ENCODE assay signal across 20 cellular contexts in the genomic region with DNA sequence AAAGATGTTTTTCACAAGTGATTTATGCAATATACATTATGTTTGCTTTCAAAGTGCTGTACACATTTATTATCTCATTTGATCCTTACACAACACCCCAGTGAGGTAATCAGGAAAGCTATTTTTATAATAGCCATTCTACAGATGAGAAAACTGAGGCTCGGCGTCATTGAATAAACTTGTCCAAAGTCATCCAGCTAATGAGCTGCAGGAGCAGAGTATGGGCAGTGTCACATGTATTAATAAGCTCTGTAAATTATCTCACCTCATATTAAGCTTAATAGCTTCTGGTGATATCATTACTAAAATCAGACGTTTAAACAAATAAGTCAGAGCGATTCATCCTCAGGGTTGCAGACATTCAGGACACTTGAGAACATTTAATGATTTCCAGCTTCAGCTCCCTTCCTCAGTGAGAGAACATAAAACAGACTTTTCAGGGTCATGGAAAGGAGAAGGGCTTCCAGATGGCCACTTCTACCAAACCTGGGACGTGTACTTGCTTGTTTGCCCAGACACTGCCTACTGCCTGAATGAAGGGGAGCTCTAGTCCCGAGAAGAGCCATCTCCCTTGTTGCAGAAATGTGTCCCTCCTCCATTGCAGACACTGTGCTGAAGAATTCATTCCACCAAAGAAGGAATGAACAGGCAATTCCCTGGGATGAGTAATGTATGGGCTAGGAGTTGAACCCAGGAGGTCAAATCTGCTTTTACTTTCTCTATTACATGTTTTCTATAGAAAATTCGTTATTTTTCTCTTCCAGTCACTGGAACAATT. TPM values are rescaled to one million over a fixed set of nuclear protein-coding genes. Genes with fewer than 3 reads are reported as not detected.
DNase-seq lines count a peak whose midpoint lies in the region; ATAC-seq and TF ChIP-seq lines count a peak whose summit lies in the region.
"Had no signal": no experiment of that assay in that cellular context is flagged by ENCODE, and none has a peak within 500 bp of the region (broad histone marks: within the 10 kb centered on the region; RNA-seq: fewer than 3 reads in every experiment).

No MANE protein-coding gene starts in this region.

- peaks cover 11% of the 10 kb centered on the region; the same call in 1 of the 2 replicates for H3K9me2 ChIP-seq in GM23338 (ENCODE audit: insufficient read depth)

- H3F3A ChIP-seq in GM23338 (replicated peaks; ENCODE audit: low read depth): no peaks in the 10 kb centered on the region

- H3K4me1 ChIP-seq in GM23338 (ENCODE audit: insufficient read depth) (no peaks in the 10 kb centered on the region), testis (no peaks in the 10 kb centered on the region)
- H3K4me1 ChIP-seq: Caco-2, gastrocnemius medialis had no signal

- H2AFZ ChIP-seq in GM23338: 0 out of 2 replicates have a peak overlapping the region, but pooled peaks have one; percentile 5

- no peaks in the 10 kb centered on the region for H3K4me1 Mint-ChIP-seq in GM23338
- H3K4me1 Mint-ChIP-seq in Calu3 (ENCODE audit: low read depth, unreplicated experiment): peaks cover 5% of the 10 kb centered on the region

- CTCF ChIA-PET in Calu3 (lab: Charles Lee): no interaction called here

- no peak overlapping the region for H3K27ac ChIP-seq in GM23338 (ENCODE audit: low read depth)
- no peak overlapping the region for H3K27ac ChIP-seq in testis
- H3K27ac ChIP-seq: gastrocnemius medialis, KMS-11, left ventricle myocardium inferior, pancreas had no signal

- H3K4me3 ChIP-seq in GM23338 (no peak overlapping the region), foreskin fibroblast (ENCODE audit: low read depth in 1 of 2, low read length in 2 of 2) (peak overlapping the region in 1 of 2 donors; percentile 21), testis (no peak overlapping the region)
- H3K4me3 ChIP-seq: gastrocnemius medialis, left ventricle myocardium inferior, pancreas had no signal

- no peaks in the 10 kb centered on the region for H3K36me3 Mint-ChIP-seq in GM23338 (ENCODE audit: low read depth)
- no peaks in the 10 kb centered on the region for H3K36me3 Mint-ChIP-seq in Calu3 (ENCODE audit: insufficient read depth, unreplicated experiment)

- H3K27me3 ChIP-seq in GM23338 (ENCODE audit: insufficient read depth) (no peaks in the 10 kb centered on the region), testis (no peaks in the 10 kb centered on the region)
- H3K27me3 ChIP-seq: gastrocnemius medialis, pancreas had no signal

- TF ChIP-seq CTCF in GM23338 (conservative IDR thresholded peaks at IDR 0.05; ENCODE audit: low read depth in 2 of 2) (no peak), foreskin fibroblast (IDR thresholded peaks at IDR 0.05; ENCODE audit: low read depth, low read length) (no peak), Calu3 (IDR thresholded peaks at IDR 0.05; ENCODE audit: unreplicated experiment) (no peak), testis (IDR thresholded peaks at IDR 0.05) (no peak)

- no peaks in the 10 kb centered on the region for H3K36me3 ChIP-seq in GM23338 (ENCODE audit: insufficient read depth)
- H3K36me3 ChIP-seq in testis (ENCODE audit: low read depth, missing control alignments): no peaks in the 10 kb centered on the region
- H3K36me3 ChIP-seq: gastrocnemius medialis, left ventricle myocardium inferior, pancreas had no signal

- H3K4me2 ChIP-seq in GM23338: no peak overlapping the region
- H3K4me2 ChIP-seq: KMS-11 had no signal

- H3K27me3 Mint-ChIP-seq in GM23338 (ENCODE audit: insufficient read depth, low read depth, poor library complexity) (peaks cover 2% of the 10 kb centered on the region), Calu3 (ENCODE audit: unreplicated experiment) (no peaks in the 10 kb centered on the region)

- DNase-seq in DMS 273 (lab: John Stamatoyannopoulos, UW; ENCODE audit: unreplicated experiment) (peak; percentile 67), GM23338 (ENCODE audit: low spot score) (no peak), SHP77 treated with DMSO at 0.1 percent for 48 hours (lab: John Stamatoyannopoulos, UW) (peak; percentile 11), foreskin fibroblast (peak; percentile 72 to 85), Calu3 (no peak), kidney glomerular epithelial cell (lab: John Stamatoyannopoulos, UW) (no peak), amniotic stem cell (lab: John Stamatoyannopoulos, UW) (no peak), testis (no peak)
- DNase-seq: activated CD4-positive, alpha-beta T cell treated with anti-CD3 and anti-CD28 coated beads for 1 hour; activated effector memory CD4-positive, alpha-beta T cell treated with Interleukin-2 at 50 U/mL for 16 hours; amygdala; Caco-2; cerebellar nuclear complex; gastrocnemius medialis; left ventricle myocardium inferior; NCI-H1092 treated with DMSO at 0.1 percent for 48 hours; pancreas; stimulated activated CD4-positive, alpha-beta T cell treated with anti-CD3 and anti-CD28 coated beads, Interleukin-4, amount 100 ng/mL, for 24 hours; substantia nigra had no signal

- 58 to 68% methylated on average over 7 of the region's 7 CpGs for WGBS in testis, 2 donors

- H3K9me3 Mint-ChIP-seq in GM23338 (no peaks in the 10 kb centered on the region), Calu3 (ENCODE audit: low read depth, unreplicated experiment) (no peaks in the 10 kb centered on the region)

- no peaks in the 10 kb centered on the region for H3K9me3 ChIP-seq in testis
- H3K9me3 ChIP-seq: Caco-2, gastrocnemius medialis, left ventricle myocardium inferior, pancreas had no signal

- no peak for ATAC-seq in GM23338
- ATAC-seq: gastrocnemius medialis, pancreas had no signal

- H3K79me2 ChIP-seq in GM23338 (replicated peaks; ENCODE audit: insufficient read depth): no peaks in the 10 kb centered on the region

- BruUV-seq in Calu3 (replicated peaks; lab: Mats Ljungman, UMichigan): no TSS peak

- H3K27ac Mint-ChIP-seq in GM23338: no peak overlapping the region
- H3K27ac Mint-ChIP-seq in Calu3 (ENCODE audit: unreplicated experiment): no peak overlapping the region

- H3K4me3 Mint-ChIP-seq in GM23338 (no peak overlapping the region), Calu3 (ENCODE audit: low read depth, unreplicated experiment) (no peak overlapping the region)

- H4K20me1 ChIP-seq in GM23338 (replicated peaks; ENCODE audit: insufficient read depth): no peaks in the 10 kb centered on the region

- intact Hi-C loops in Calu3 (cut with micrococcal nuclease; ENCODE audit: unreplicated experiment) (no loop called here), testis (cut with DNase I; ENCODE audit: low total_unique reads) (no loop called here)

- no peak for TF ChIP-seq POLR2A in testis (IDR thresholded peaks at IDR 0.05)

TF ChIP-seq in GM23338, 12 proteins besides CTCF, POLR2A, EP300 and RAD21:
- no peak for TF ChIP-seq ZNF331 (CRISPR knock-in tag; IDR thresholded peaks at IDR 0.05; ENCODE audit: low read depth)
- TF ChIP-seq NANOG (IDR thresholded peaks at IDR 0.05; ENCODE audit: borderline replicate concordance): no peak
- no peak for TF ChIP-seq EZH2phosphoT487 (IDR thresholded peaks at IDR 0.05; ENCODE audit: unreplicated experiment)
- TF ChIP-seq ZNF114 (CRISPR knock-in tag; IDR thresholded peaks at IDR 0.05): no peak
- TF ChIP-seq STAT1 (IDR thresholded peaks at IDR 0.05; ENCODE audit: unreplicated experiment): no peak
- no peak for TF ChIP-seq JUNB (IDR thresholded peaks at IDR 0.05; ENCODE audit: unreplicated experiment)
- TF ChIP-seq EZH2 (IDR thresholded peaks at IDR 0.05; ENCODE audit: low read depth, unreplicated experiment): no peak
- no peak for TF ChIP-seq ETS1 (IDR thresholded peaks at IDR 0.05)
- TF ChIP-seq, protein P1, sequence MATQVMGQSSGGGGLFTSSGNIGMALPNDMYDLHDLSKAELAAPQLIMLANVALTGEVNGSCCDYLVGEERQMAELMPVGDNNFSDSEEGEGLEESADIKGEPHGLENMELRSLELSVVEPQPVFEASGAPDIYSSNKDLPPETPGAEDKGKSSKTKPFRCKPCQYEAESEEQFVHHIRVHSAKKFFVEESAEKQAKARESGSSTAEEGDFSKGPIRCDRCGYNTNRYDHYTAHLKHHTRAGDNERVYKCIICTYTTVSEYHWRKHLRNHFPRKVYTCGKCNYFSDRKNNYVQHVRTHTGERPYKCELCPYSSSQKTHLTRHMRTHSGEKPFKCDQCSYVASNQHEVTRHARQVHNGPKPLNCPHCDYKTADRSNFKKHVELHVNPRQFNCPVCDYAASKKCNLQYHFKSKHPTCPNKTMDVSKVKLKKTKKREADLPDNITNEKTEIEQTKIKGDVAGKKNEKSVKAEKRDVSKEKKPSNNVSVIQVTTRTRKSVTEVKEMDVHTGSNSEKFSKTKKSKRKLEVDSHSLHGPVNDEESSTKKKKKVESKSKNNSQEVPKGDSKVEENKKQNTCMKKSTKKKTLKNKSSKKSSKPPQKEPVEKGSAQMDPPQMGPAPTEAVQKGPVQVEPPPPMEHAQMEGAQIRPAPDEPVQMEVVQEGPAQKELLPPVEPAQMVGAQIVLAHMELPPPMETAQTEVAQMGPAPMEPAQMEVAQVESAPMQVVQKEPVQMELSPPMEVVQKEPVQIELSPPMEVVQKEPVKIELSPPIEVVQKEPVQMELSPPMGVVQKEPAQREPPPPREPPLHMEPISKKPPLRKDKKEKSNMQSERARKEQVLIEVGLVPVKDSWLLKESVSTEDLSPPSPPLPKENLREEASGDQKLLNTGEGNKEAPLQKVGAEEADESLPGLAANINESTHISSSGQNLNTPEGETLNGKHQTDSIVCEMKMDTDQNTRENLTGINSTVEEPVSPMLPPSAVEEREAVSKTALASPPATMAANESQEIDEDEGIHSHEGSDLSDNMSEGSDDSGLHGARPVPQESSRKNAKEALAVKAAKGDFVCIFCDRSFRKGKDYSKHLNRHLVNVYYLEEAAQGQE (IDR thresholded peaks at IDR 0.05; ENCODE audit: unreplicated experiment): no peak

RNA-seq across cellular contexts. Expression of gene FZD1, which starts 20.5 kb away (rescaled TPM):
- total RNA-seq in GM23338 (2014; rRNA removed; shearing (Covaris generic)): 1.4 TPM in 2 replicates
- polyA plus RNA-seq in GM23338 (2016; fragmentation: Nextera tagmentation; extraction: Ambion mirVana) (0.34 and 0.42 TPM in 2 replicates), testis (ENCODE audit: insufficient read depth, low read depth, low replicate concordance) (5.9 TPM)
- total RNA-seq in Calu3 (2022) (3.2 and 3.7 TPM in 2 replicates), testis (1 to 10 TPM; 6.9 to 9.5 TPM)

Comparison
In these comparisons a context has a peak if more than half of its experiments do, and no peak if none do; other contexts are left out.
1. DNase-seq: peak in DMS 273 (single experiment), SHP77 treated with DMSO at 0.1 percent for 48 hours (single experiment) and foreskin fibroblast (2 of 2); none in GM23338 (single experiment), Calu3 (single experiment), kidney glomerular epithelial cell (single experiment), amniotic stem cell (single experiment) and testis (single experiment).